2 cellular contexts compared by ENCODE assay signal in genomic region chr3:197908957-197909701, GRCh38.
A peak's percentile ranks its signal among the peaks of the same experiment; 100 is the strongest.
TF ChIP-seq lines count a peak whose summit lies in the region.

No MANE protein-coding gene starts in this region.

TF ChIP-seq in HepG2, 621 proteins besides CTCF, POLR2A, EP300 and RAD21:
- TF ChIP-seq CEBPB (IDR thresholded peaks at IDR 0.05; ENCODE audit: borderline replicate concordance, low read depth, low read length), result peak; percentile 66; the same call in 1 of the 2 replicates
- TF ChIP-seq ZBTB7B (CRISPR knock-in tag; IDR thresholded peaks at IDR 0.05), result no peak

TF ChIP-seq in GM12878, 131 proteins besides CTCF, POLR2A, EP300 and RAD21:
- TF ChIP-seq BACH1 (IDR thresholded peaks at IDR 0.05; ENCODE audit: borderline replicate concordance) (no peak), CREM (IDR thresholded peaks at IDR 0.05; ENCODE audit: low read depth) (no peak), BCL3 (IDR thresholded peaks at IDR 0.05; ENCODE audit: borderline replicate concordance, insufficient read depth, low read depth, low read length, poor library complexity, severe bottlenecking) (peak; percentile 48)
